Comparison of ENCODE assay signal across 20 cellular contexts in genomic region chr7:77991656-77992055, GRCh38.
"Had no signal": no experiment of that assay in that cellular context is flagged by ENCODE, and none has a peak within 500 bp of the region (broad histone marks: within the 10 kb centered on the region; RNA-seq: fewer than 3 reads in every experiment).

No MANE protein-coding gene starts in this region.

- H3K36me3 ChIP-seq: esophagus muscularis mucosa, gastrocnemius medialis, neutrophil, tibial nerve, upper lobe of right lung had no signal

- H3K9me3 ChIP-seq: gastrocnemius medialis, neutrophil, psoas muscle, testis, tibial nerve, upper lobe of right lung had no signal

- H3K27me3 ChIP-seq: esophagus muscularis mucosa, gastrocnemius medialis, neutrophil, testis, tibial nerve, upper lobe of right lung had no signal

- H3K27ac ChIP-seq: esophagus muscularis mucosa, gastrocnemius medialis, neutrophil, psoas muscle, testis, tibial nerve, upper lobe of right lung had no signal

- DNase-seq: effector memory CD4-positive, alpha-beta T cell; gastrocnemius medialis; glutamatergic neuron; immature natural killer cell; kidney; left cardiac atrium; mesendoderm; naive thymus-derived CD4-positive, alpha-beta T cell; nephron progenitor cell; psoas muscle; stimulated activated CD4-positive, alpha-beta T cell treated with anti-CD3 and anti-CD28 coated beads, Interleukin-2, amount 100 ng/mL, for 24 hours; stimulated activated CD4-positive, alpha-beta T cell treated with anti-CD3 and anti-CD28 coated beads, Interleukin-4, amount 100 ng/mL, for 4 hours; stimulated activated naive B cell treated with anti-CD40 and anti-IgM and Interleukin-4, amounts not matched to agents 10 μg/mL and 1 μg/mL and 100 μg/mL, for 72 hours; stimulated activated naive CD8-positive, alpha-beta T cell treated with anti-CD3 and anti-CD28 coated beads, Interleukin-15, amount 100 ng/mL, for 72 hours; testis; upper lobe of right lung had no signal

- H3K4me1 ChIP-seq: esophagus muscularis mucosa, gastrocnemius medialis, psoas muscle, testis, tibial nerve, upper lobe of right lung had no signal

- H3K4me3 ChIP-seq: esophagus muscularis mucosa, gastrocnemius medialis, psoas muscle, testis, tibial nerve, upper lobe of right lung had no signal

- ATAC-seq: gastrocnemius medialis; left cardiac atrium; naive thymus-derived CD4-positive, alpha-beta T cell; psoas muscle; sciatic nerve; stimulated activated naive B cell treated with anti-CD40 and anti-IgM and Interleukin-4, amounts not matched to agents 10 μg/mL and 1 μg/mL and 100 μg/mL, for 72 hours; stimulated activated naive CD8-positive, alpha-beta T cell treated with anti-CD3 and anti-CD28 coated beads, Interleukin-15, amount 100 ng/mL, for 72 hours; upper lobe of right lung had no signal
